Comparison of ENCODE assay signal across 18 cellular contexts in genomic region chr3:195179782-195180489, GRCh38.
A peak's percentile ranks its signal among the peaks of the same experiment; 100 is the strongest.
DNase-seq lines count a peak whose midpoint lies in the region; ATAC-seq and TF ChIP-seq lines count a peak whose summit lies in the region.
"Had no signal": no experiment of that assay in that cellular context is flagged by ENCODE, and none has a peak within 500 bp of the region (broad histone marks: within the 10 kb centered on the region; RNA-seq: fewer than 3 reads in every experiment).

No MANE protein-coding gene starts in this region.

- H2BK15ac ChIP-seq in mesenchymal stem cell (ENCODE audit: low read depth, poor library complexity, severe bottlenecking): peak overlapping the region; percentile 55

- H3K4me1 Mint-ChIP-seq in endothelial cell (ENCODE audit: unreplicated experiment): peaks cover 85% of the 10 kb centered on the region
- H3K4me1 Mint-ChIP-seq in activated T-helper 17 cell treated with anti-CD3 and anti-CD28 coated beads, Interleukin-2, amount 50 U/mL, for 72 hours: peaks cover 38% of the 10 kb centered on the region

- H3K23ac ChIP-seq in mesenchymal stem cell (ENCODE audit: low read length in 2 of 2): peak overlapping the region in 1 of 2 experiments; percentile 83

- peaks cover 13% of the 10 kb centered on the region for H3K27me3 Mint-ChIP-seq in endothelial cell (ENCODE audit: unreplicated experiment)
- no peaks in the 10 kb centered on the region for H3K27me3 Mint-ChIP-seq in activated T-helper 17 cell treated with anti-CD3 and anti-CD28 coated beads, Interleukin-2, amount 50 U/mL, for 72 hours
- H3K27me3 Mint-ChIP-seq: activated CD4-positive, alpha-beta T cell treated with anti-CD3 and anti-CD28 coated beads, Interleukin-2, amount 10 ng/mL, durations not matched to agents 24 days and 14 days; CD4-positive, alpha-beta memory T cell had no signal

- peak overlapping the region; percentile 81 to 98 for H2BK12ac ChIP-seq in mesenchymal stem cell (ENCODE audit: low read length in 2 of 2)

- no peak overlapping the region for H2AK5ac ChIP-seq in mesenchymal stem cell (ENCODE audit: low read length, severe bottlenecking)

- peak overlapping the region; percentile 42 for H3K9ac ChIP-seq in mesenchymal stem cell (ENCODE audit: low read length)
- peak overlapping the region in 1 of 5 donors; percentile 25 for H3K9ac ChIP-seq in subcutaneous abdominal adipose tissue (ENCODE audit: low read length in 5 of 5)
- H3K9ac ChIP-seq: GM23248 had no signal

- peak overlapping the region; percentile 84 for H2BK120ac ChIP-seq in mesenchymal stem cell (ENCODE audit: low read depth, low read length)

- no peak overlapping the region for H3K4me2 ChIP-seq in mesenchymal stem cell (ENCODE audit: low read length, poor library complexity, severe bottlenecking)

- WGBS in mesenchymal stem cell: 55% methylated on average over 23 of the region's 24 CpGs

- peaks cover 20% of the 10 kb centered on the region for H3K36me3 Mint-ChIP-seq in endothelial cell (ENCODE audit: low read depth, unreplicated experiment)
- H3K36me3 Mint-ChIP-seq in activated T-helper 17 cell treated with anti-CD3 and anti-CD28 coated beads, Interleukin-2, amount 50 U/mL, for 72 hours (ENCODE audit: low read depth): peaks cover 5% of the 10 kb centered on the region

- H3K27me3 ChIP-seq in mesenchymal stem cell (ENCODE audit: control insufficient read depth in 1 of 2, insufficient read depth in 1 of 2, low read length in 2 of 2): no peaks in the 10 kb centered on the region
- H3K27me3 ChIP-seq in subcutaneous abdominal adipose tissue (ENCODE audit: control insufficient read depth in 5 of 5, insufficient read depth in 4 of 5, low read length in 5 of 5): no peaks in the 10 kb centered on the region
- H3K27me3 ChIP-seq in H7 (ENCODE audit: control insufficient read depth, insufficient read depth, low read length): no peaks in the 10 kb centered on the region
- H3K27me3 ChIP-seq: body of pancreas had no signal

- H4K91ac ChIP-seq in mesenchymal stem cell (ENCODE audit: low read length): peak overlapping the region; percentile 96

- no peak for TF ChIP-seq CTCF in NB4 (IDR thresholded peaks at IDR 0.05; ENCODE audit: low read depth, low read length)
- no peak for TF ChIP-seq CTCF in endothelial cell (IDR thresholded peaks at IDR 0.05; ENCODE audit: unreplicated experiment)

- H3K9me3 Mint-ChIP-seq in endothelial cell (ENCODE audit: unreplicated experiment): no peaks in the 10 kb centered on the region
- no peaks in the 10 kb centered on the region for H3K9me3 Mint-ChIP-seq in activated T-helper 17 cell treated with anti-CD3 and anti-CD28 coated beads, Interleukin-2, amount 50 U/mL, for 72 hours
- H3K9me3 Mint-ChIP-seq: activated T-cell treated with anti-CD3 and anti-CD28 coated beads, Interleukin-2, amount 50 U/mL, for 72 hours; T-helper 1 cell treated with Interleukin-12 subunit alpha and Interleukin-12 subunit beta and Interleukin-4 antibody, amounts not matched to agents 30 μg/mL and 1 μg/mL, for 36 hours had no signal

- no peak overlapping the region for H3K4me3 ChIP-seq in NB4 (ENCODE audit: low read depth, low read length)
- H3K4me3 ChIP-seq in mesenchymal stem cell (ENCODE audit: insufficient read depth in 1 of 2, low read depth in 1 of 2, low read length in 2 of 2): no peak overlapping the region
- H3K4me3 ChIP-seq in subcutaneous abdominal adipose tissue (ENCODE audit: low read depth in 1 of 5, low read length in 5 of 5): no peak overlapping the region
- no peak overlapping the region for H3K4me3 ChIP-seq in H7 (ENCODE audit: insufficient read depth, low read depth, low read length)
- H3K4me3 ChIP-seq: body of pancreas, GM23248 had no signal

- H3K27ac Mint-ChIP-seq in endothelial cell (ENCODE audit: unreplicated experiment): peak overlapping the region; percentile 94
- no peak overlapping the region for H3K27ac Mint-ChIP-seq in activated T-helper 17 cell treated with anti-CD3 and anti-CD28 coated beads, Interleukin-2, amount 50 U/mL, for 72 hours
- H3K27ac Mint-ChIP-seq: activated CD4-positive, alpha-beta T cell treated with anti-CD3 and anti-CD28 coated beads, Interleukin-2, amount 10 ng/mL, durations not matched to agents 24 days and 14 days; activated T-cell treated with anti-CD3 and anti-CD28 coated beads, Interleukin-2, amount 50 U/mL, for 72 hours; T-helper 1 cell treated with Interleukin-12 subunit alpha and Interleukin-12 subunit beta and Interleukin-4 antibody, amounts not matched to agents 30 μg/mL and 1 μg/mL, for 36 hours had no signal

- peak; percentile 52 for DNase-seq in NB4 (ENCODE audit: low read depth)
- peak; percentile 35 for DNase-seq in endothelial cell (ENCODE audit: low spot score)
- no peak for DNase-seq in mesenchymal stem cell
- no peak for DNase-seq in H7
- DNase-seq in activated effector memory CD4-positive, alpha-beta T cell treated with anti-CD3 and anti-CD28 coated beads, Interleukin-2, amount 50 U/mL, for 16 hours: no peak
- DNase-seq in anterior cingulate cortex (lab: John Stamatoyannopoulos, UW): no peak
- DNase-seq: activated CD4-positive, alpha-beta T cell treated with anti-CD3 and anti-CD28 coated beads, Interleukin-2, amount 10 ng/mL, durations not matched to agents 24 days and 14 days; activated T-cell treated with anti-CD3 and anti-CD28 coated beads, Interleukin-2, amount 50 U/mL, for 72 hours; body of pancreas; CD4-positive, alpha-beta memory T cell; GM23248; midbrain; MV-4-11; NCI-H2227 treated with DMSO at 0.1 percent for 48 hours; stimulated activated naive CD4-positive, alpha-beta T cell treated with Interleukin-2 at 50 U/mL for 16 hours had no signal

- peak overlapping the region; percentile 35 to 96 for H3K18ac ChIP-seq in mesenchymal stem cell (ENCODE audit: low read depth in 1 of 2, low read length in 2 of 2)

- no peak for ATAC-seq in activated T-helper 17 cell treated with anti-CD3 and anti-CD28 coated beads, Interleukin-2, amount 50 U/mL, for 72 hours (replicated peaks)
- ATAC-seq: activated T-cell treated with anti-CD3 and anti-CD28 coated beads, Interleukin-2, amount 50 U/mL, for 72 hours; body of pancreas had no signal

- H3K36me3 ChIP-seq in mesenchymal stem cell (ENCODE audit: control insufficient read depth in 1 of 2, insufficient read depth in 2 of 2, low read depth in 1 of 2, low read length in 2 of 2): peaks cover 7 to 10% of the 10 kb centered on the region in 2 experiments
- H3K36me3 ChIP-seq in subcutaneous abdominal adipose tissue (ENCODE audit: control insufficient read depth in 5 of 5, insufficient read depth in 5 of 5, low read length in 5 of 5): no peaks in the 10 kb centered on the region
- H3K36me3 ChIP-seq in H7 (replicated peaks; ENCODE audit: control insufficient read depth, insufficient read depth, low read length): 0 out of 2 replicates have a peak, but pooled peaks cover 2% of the 10 kb centered on the region

- H3K4me3 Mint-ChIP-seq in endothelial cell (ENCODE audit: unreplicated experiment): peak overlapping the region; percentile 73
- no peak overlapping the region for H3K4me3 Mint-ChIP-seq in activated T-helper 17 cell treated with anti-CD3 and anti-CD28 coated beads, Interleukin-2, amount 50 U/mL, for 72 hours
- H3K4me3 Mint-ChIP-seq: activated CD4-positive, alpha-beta T cell treated with anti-CD3 and anti-CD28 coated beads, Interleukin-2, amount 10 ng/mL, durations not matched to agents 24 days and 14 days; activated T-cell treated with anti-CD3 and anti-CD28 coated beads, Interleukin-2, amount 50 U/mL, for 72 hours; T-helper 1 cell treated with Interleukin-12 subunit alpha and Interleukin-12 subunit beta and Interleukin-4 antibody, amounts not matched to agents 30 μg/mL and 1 μg/mL, for 36 hours had no signal

- H3K27ac ChIP-seq in mesenchymal stem cell (ENCODE audit: low read length, poor library complexity, severe bottlenecking): no peak overlapping the region
- peak overlapping the region; percentile 35 for H3K27ac ChIP-seq in subcutaneous abdominal adipose tissue (ENCODE audit: low read depth, low read length)
- H3K27ac ChIP-seq: GM23248 had no signal

- H2BK5ac ChIP-seq in mesenchymal stem cell (ENCODE audit: low read depth, low read length, poor library complexity, severe bottlenecking): no peak overlapping the region

- peak overlapping the region; percentile 83 to 96 for H3K4ac ChIP-seq in mesenchymal stem cell (ENCODE audit: low read depth in 1 of 2, low read length in 2 of 2)

- H4K8ac ChIP-seq in mesenchymal stem cell (ENCODE audit: low read length): peak overlapping the region; percentile 100

- no peaks in the 10 kb centered on the region for H3K9me3 ChIP-seq in mesenchymal stem cell (ENCODE audit: control insufficient read depth, low read length)
- H3K9me3 ChIP-seq in subcutaneous abdominal adipose tissue (ENCODE audit: control insufficient read depth in 5 of 5, low read length in 5 of 5): no peaks in the 10 kb centered on the region
- H3K9me3 ChIP-seq: body of pancreas had no signal

- TF ChIP-seq POLR2A in NB4 (IDR thresholded peaks at IDR 0.05; ENCODE audit: extremely low read depth, insufficient read length): no peak

- peaks cover 8% of the 10 kb centered on the region for H3K4me1 ChIP-seq in mesenchymal stem cell (ENCODE audit: control insufficient read depth, insufficient read depth, low read depth, low read length)
- H3K4me1 ChIP-seq in subcutaneous abdominal adipose tissue (ENCODE audit: control insufficient read depth in 5 of 5, insufficient read depth in 5 of 5, low read length in 5 of 5): peaks cover 8 to 66% (median 36%) of the 10 kb centered on the region in 5 donors
- H3K4me1 ChIP-seq: body of pancreas had no signal

- peak overlapping the region in 1 of 2 experiments; percentile 90 for H3K14ac ChIP-seq in mesenchymal stem cell (ENCODE audit: low read length in 2 of 2)

- H2AFZ ChIP-seq in mesenchymal stem cell (ENCODE audit: low read depth, low read length): no peak overlapping the region
- H2AFZ ChIP-seq: GM23248 had no signal

- peaks cover 17% of the 10 kb centered on the region for H3K79me1 ChIP-seq in mesenchymal stem cell (replicated peaks; ENCODE audit: low read length, poor library complexity, severe bottlenecking)

Comparison
In these comparisons a context has a peak if more than half of its experiments do, and no peak if none do; other contexts are left out.
1. DNase-seq: peak in NB4 (single experiment) and endothelial cell (single experiment); none in mesenchymal stem cell (single experiment), H7 (single experiment), activated effector memory CD4-positive, alpha-beta T cell treated with anti-CD3 and anti-CD28 coated beads, Interleukin-2, amount 50 U/mL, for 16 hours (single experiment) and anterior cingulate cortex (0 of 58).